1 cellular context compared by ENCODE assay signal in genomic region chr7:101104193-101104713, GRCh38.
A peak's percentile ranks its signal among the peaks of the same experiment; 100 is the strongest.
TF ChIP-seq lines count a peak whose summit lies in the region.

No MANE protein-coding gene starts in this region.

TF ChIP-seq in K562, 482 proteins besides CTCF, POLR2A, EP300 and RAD21 (continued from another document):
- TF ChIP-seq TOE1 (IDR thresholded peaks at IDR 0.05; ENCODE audit: borderline replicate concordance) (no peak), TOE1 (CRISPR knock-in tag; IDR thresholded peaks at IDR 0.05; ENCODE audit: borderline replicate concordance, low read depth) (no peak), BCOR (IDR thresholded peaks at IDR 0.05) (peak; percentile 80), ETV1 (tag; conservative IDR thresholded peaks at IDR 0.05; ENCODE audit: low read depth) (no peak), ERF (CRISPR knock-in tag; IDR thresholded peaks at IDR 0.05) (no peak), HMG20B (CRISPR knock-in tag; IDR thresholded peaks at IDR 0.05) (no peak), GATAD2A (IDR thresholded peaks at IDR 0.05) (0 out of 2 replicates have a peak, but pooled peaks have one; percentile 8), MTF1 (CRISPR knock-in tag; IDR thresholded peaks at IDR 0.05; ENCODE audit: borderline replicate concordance) (no peak), MLX (CRISPR knock-in tag; conservative IDR thresholded peaks at IDR 0.05) (no peak), BCL6 (CRISPR knock-in tag; IDR thresholded peaks at IDR 0.05) (no peak), PRMT5 (CRISPR knock-in tag; IDR thresholded peaks at IDR 0.05) (no peak), ZNF121 (CRISPR knock-in tag; conservative IDR thresholded peaks at IDR 0.05) (peak; percentile 93), FOS (IDR thresholded peaks at IDR 0.05; ENCODE audit: extremely low read depth, insufficient read length) (no peak), SREBF2 (CRISPR knock-in tag; IDR thresholded peaks at IDR 0.05) (no peak), RB1 (IDR thresholded peaks at IDR 0.05; ENCODE audit: low read depth) (no peak), ZC3H11A (IDR thresholded peaks at IDR 0.05; ENCODE audit: low read depth, low read length) (no peak), ARHGAP35 (IDR thresholded peaks at IDR 0.05; ENCODE audit: partially characterized antibody) (no peak), E2F6 (IDR thresholded peaks at IDR 0.05; ENCODE audit: borderline replicate concordance in 1 of 2, extremely low read depth in 1 of 2, insufficient read depth in 1 of 2, insufficient read length in 1 of 2, low read depth in 1 of 2, low read length in 1 of 2, poor library complexity in 1 of 2, severe bottlenecking in 1 of 2) (peak in 1 of 2 experiments; percentile 13), MBD2 (IDR thresholded peaks at IDR 0.05; ENCODE audit: borderline replicate concordance, low read depth) (no peak), ZNF3 (CRISPR knock-in tag; IDR thresholded peaks at IDR 0.05) (no peak), ZNF398 (CRISPR knock-in tag; IDR thresholded peaks at IDR 0.05) (no peak), SMARCA5 (IDR thresholded peaks at IDR 0.05) (peak; percentile 72), DIDO1 (tag; IDR thresholded peaks at IDR 0.05; ENCODE audit: low read depth) (no peak), POLR2H (tag; IDR thresholded peaks at IDR 0.05; ENCODE audit: low read depth) (no peak), DPF2 (IDR thresholded peaks at IDR 0.05) (no peak), SMARCC2 (IDR thresholded peaks at IDR 0.05; ENCODE audit: low read depth) (no peak), SAFB (IDR thresholded peaks at IDR 0.05; ENCODE audit: borderline replicate concordance, low read depth, low read length) (no peak), NRF1 (conservative IDR thresholded peaks at IDR 0.05 in 1 of 2, IDR thresholded peaks at IDR 0.05 in 1 of 2) (peak in 1 of 2 experiments; percentile 23; a peak in 1 of 4 replicates), C11orf30 (IDR thresholded peaks at IDR 0.05; ENCODE audit: low read depth) (no peak), ZNF212 (CRISPR knock-in tag; IDR thresholded peaks at IDR 0.05) (no peak), ZNF445 (CRISPR knock-in tag; IDR thresholded peaks at IDR 0.05; ENCODE audit: low read depth) (no peak), TRIM25 (IDR thresholded peaks at IDR 0.05; ENCODE audit: borderline replicate concordance) (no peak), USF2 (CRISPR knock-in tag; IDR thresholded peaks at IDR 0.05) (no peak), HIVEP1 (CRISPR knock-in tag; IDR thresholded peaks at IDR 0.05) (no peak), ZNF668 (CRISPR knock-in tag; IDR thresholded peaks at IDR 0.05) (no peak), HDAC3 (IDR thresholded peaks at IDR 0.05; ENCODE audit: borderline replicate concordance, partially characterized antibody) (no peak), HDAC2 (IDR thresholded peaks at IDR 0.05) (0 out of 2 replicates have a peak, but pooled peaks have one; percentile 31), ZNF780A (CRISPR knock-in tag; IDR thresholded peaks at IDR 0.05) (no peak), ZNF740 (CRISPR knock-in tag; IDR thresholded peaks at IDR 0.05) (no peak), ZNF740 (tag; IDR thresholded peaks at IDR 0.05) (no peak), HNRNPK (IDR thresholded peaks at IDR 0.05; ENCODE audit: low read depth, low read length, poor library complexity, severe bottlenecking) (no peak), ZNF766 (CRISPR knock-in tag; conservative IDR thresholded peaks at IDR 0.05) (no peak), MLLT1 (IDR thresholded peaks at IDR 0.05) (peak in 1 of 2 experiments; percentile 34; a peak in 1 of 4 replicates), LARP7 (IDR thresholded peaks at IDR 0.05) (0 out of 2 replicates have a peak, but pooled peaks have one; percentile 42), ZBTB8A (IDR thresholded peaks at IDR 0.05; ENCODE audit: partially characterized antibody) (no peak)
